17 cellular contexts compared by ENCODE assay signal in genomic region chr6:163536770-163537169, GRCh38.
DNase-seq lines count a peak whose midpoint lies in the region; ATAC-seq and TF ChIP-seq lines count a peak whose summit lies in the region.
"Had no signal": no experiment of that assay in that cellular context is flagged by ENCODE, and none has a peak within 500 bp of the region (broad histone marks: within the 10 kb centered on the region; RNA-seq: fewer than 3 reads in every experiment).

No MANE protein-coding gene starts in this region.

- H3K4ac ChIP-seq in IMR-90 (ENCODE audit: low read depth, low read length), result no peak overlapping the region

- H2BK120ac ChIP-seq in IMR-90 (ENCODE audit: low read depth, low read length), result no peak overlapping the region

- no peak overlapping the region for H4K91ac ChIP-seq in IMR-90 (ENCODE audit: insufficient read depth, low read depth, low read length)

- TF ChIP-seq POLR2A in IMR-90 (IDR thresholded peaks at IDR 0.05; ENCODE audit: low read depth, low read length), result no peak

- no peak overlapping the region for H3K56ac ChIP-seq in IMR-90 (ENCODE audit: extremely low read depth, insufficient read depth, low read length)

- intact Hi-C loops in IMR-90 (cut with micrococcal nuclease), result no loop called here

- H3K27ac ChIP-seq in IMR-90 (ENCODE audit: insufficient read depth, low read length) (no peak overlapping the region), MM.1S (ENCODE audit: low read length) (no peak overlapping the region)
- H3K27ac ChIP-seq: BLaER1 had no signal

- H4K5ac ChIP-seq in IMR-90 (ENCODE audit: low read depth, low read length), result no peak overlapping the region

- H3K14ac ChIP-seq in IMR-90 (replicated peaks; ENCODE audit: low read depth, low read length), result no peak overlapping the region

- peaks cover 4% of the 10 kb centered on the region for H3K36me3 ChIP-seq in IMR-90 (ENCODE audit: control insufficient read depth, insufficient read depth, low read length)
- no peaks in the 10 kb centered on the region for H3K36me3 ChIP-seq in MM.1S (replicated peaks; ENCODE audit: insufficient read depth, low read length)

- no peak overlapping the region for H2BK20ac ChIP-seq in IMR-90 (ENCODE audit: low read depth, low read length)

- H3K9me2 ChIP-seq in MM.1S (replicated peaks; ENCODE audit: insufficient read depth, low read length), result no peaks in the 10 kb centered on the region

- H4K20me1 ChIP-seq in IMR-90 (ENCODE audit: insufficient read depth, low read length), result peaks cover 25% of the 10 kb centered on the region; the same call in 1 of the 2 replicates
- H4K20me1 ChIP-seq in MM.1S (ENCODE audit: insufficient read depth, low read length), result no peaks in the 10 kb centered on the region

- POLR2A ChIA-PET in IMR-90 (lab: Charles Lee; ENCODE audit: unreplicated experiment) (interaction anchor here (0.5 kb wide), 1 partner anchor 230 kb away, joined by 8 read pairs; no protein-coding TSS in a partner anchor), HEK293T (lab: Yijun Ruan, JAX) (no interaction called here)

- in situ Hi-C loops in IMR-90 (cut with MboI; ENCODE audit: low sequenced_read_pairs), result no loop called here

- H3K4me1 ChIP-seq in IMR-90 (ENCODE audit: control insufficient read depth, insufficient read depth, low read length), result peaks cover 8% of the 10 kb centered on the region
- H3K4me1 ChIP-seq in MM.1S (ENCODE audit: low read length), result no peaks in the 10 kb centered on the region

- H2BK15ac ChIP-seq in IMR-90 (ENCODE audit: low read depth, low read length), result no peak overlapping the region

- WGBS in IMR-90 (ENCODE audit: extremely low coverage in 2 of 2, insufficient read length in 1 of 2), 2 experiments, result no CpG with 5 or more reads among the region's 3 CpGs

- no peak overlapping the region for H4K8ac ChIP-seq in IMR-90 (ENCODE audit: low read depth in 2 of 2, low read length in 2 of 2)

- peak; percentile 24 for DNase-seq in COLO829 (ENCODE audit: low spot score)
- peak; percentile 54 for DNase-seq in IMR-90
- peak; percentile 41 for DNase-seq in astrocyte of the hippocampus (ENCODE audit: low read depth, low spot score)
- peak; percentile 40 for DNase-seq in iris pigment epithelial cell (ENCODE audit: low read depth)
- DNase-seq in GM03348 (ENCODE audit: low spot score), result no peak
- DNase-seq in HEK293T (ENCODE audit: extremely low spot score), result no peak
- DNase-seq in NCI-H510A treated with DMSO at 0.1 percent for 48 hours (lab: John Stamatoyannopoulos, UW), result no peak
- no peak for DNase-seq in MM.1S
- DNase-seq: activated CD4-positive, alpha-beta T cell treated with anti-CD3 and anti-CD28 coated beads for 4 hours; activated T-cell treated with anti-CD3 and anti-CD28 coated beads, Interleukin-2, amount 50 U/mL, for 72 hours; amygdala; effector CD4-positive, alpha-beta T cell; natural killer cell; NCI-H1092; retina; stimulated activated CD4-positive, alpha-beta T cell treated with anti-CD3 and anti-CD28 coated beads, Interleukin-2, amount 100 ng/mL, for 48 hours had no signal

- TF ChIP-seq CTCF in IMR-90 (conservative IDR thresholded peaks at IDR 0.05; ENCODE audit: low read depth, low read length) (no peak), MM.1S (IDR thresholded peaks at IDR 0.05; ENCODE audit: low read length) (no peak)

- dilution Hi-C loops in IMR-90 (cut with HindIII; ENCODE audit: low sequenced_read_pairs, unreplicated experiment), result no loop called here

- no peak for TF ChIP-seq RAD21 in IMR-90 (IDR thresholded peaks at IDR 0.05; ENCODE audit: low read length)

- no peak overlapping the region for H2AK5ac ChIP-seq in IMR-90 (ENCODE audit: low read depth, low read length)

- no peak overlapping the region for H3K18ac ChIP-seq in IMR-90 (ENCODE audit: low read depth, low read length)

- H3K27me3 ChIP-seq in IMR-90 (ENCODE audit: control insufficient read depth, insufficient read depth, low read length) (no peaks in the 10 kb centered on the region), MM.1S (replicated peaks; ENCODE audit: insufficient read depth, low read length) (no peaks in the 10 kb centered on the region)
- H3K27me3 ChIP-seq: BLaER1 had no signal

- H3K79me2 ChIP-seq in MM.1S (ENCODE audit: low read length), result peaks cover 11% of the 10 kb centered on the region

- peaks cover 28 to 55% of the 10 kb centered on the region in 2 experiments for H3K79me1 ChIP-seq in IMR-90 (ENCODE audit: low read depth in 1 of 2, low read length in 2 of 2)

- H2AK9ac ChIP-seq in IMR-90 (replicated peaks; ENCODE audit: low read depth, low read length, poor library complexity), result no peak overlapping the region

- no peak overlapping the region for H3K23ac ChIP-seq in IMR-90 (ENCODE audit: low read depth, low read length)

- H2AFZ ChIP-seq in IMR-90 (replicated peaks; ENCODE audit: low read length, poor library complexity), result no peak overlapping the region
- H2AFZ ChIP-seq in MM.1S (ENCODE audit: low read length), result no peak overlapping the region

- no peak overlapping the region for H3K4me3 ChIP-seq in IMR-90 (ENCODE audit: insufficient read depth, low read depth, low read length)
- H3K4me3 ChIP-seq in MM.1S (ENCODE audit: low read length), result no peak overlapping the region
- H3K4me3 ChIP-seq: BLaER1 had no signal

- CTCF ChIA-PET in IMR-90 (lab: Yijun Ruan, JAX), result no interaction called here
- CTCF ChIA-PET in HEK293T (lab: Yijun Ruan, JAX), result no interaction called here

- no peaks in the 10 kb centered on the region for H3F3A ChIP-seq in MM.1S (ENCODE audit: insufficient read depth, low read length)

- H2BK5ac ChIP-seq in IMR-90 (ENCODE audit: low read depth, low read length, poor library complexity, severe bottlenecking), result no peak overlapping the region

- peaks cover 8% of the 10 kb centered on the region for H3K9me1 ChIP-seq in IMR-90 (ENCODE audit: insufficient read depth, low read length)

- no peaks in the 10 kb centered on the region for H3K9me3 ChIP-seq in IMR-90 (ENCODE audit: control insufficient read depth, insufficient read depth, low read length)
- no peaks in the 10 kb centered on the region for H3K9me3 ChIP-seq in MM.1S (replicated peaks; ENCODE audit: insufficient read depth, low read length)
- H3K9me3 ChIP-seq: BLaER1 had no signal

- BruUV-seq in IMR-90 (replicated peaks; lab: Mats Ljungman, UMichigan), result no TSS peak

- no peak for ATAC-seq in IMR-90 (ENCODE audit: low read depth)
- ATAC-seq: activated T-cell treated with anti-CD3 and anti-CD28 coated beads, Interleukin-2, amount 50 U/mL, for 72 hours; natural killer cell had no signal

- H3K4me2 ChIP-seq in IMR-90 (ENCODE audit: low read depth, low read length) (no peak overlapping the region), MM.1S (ENCODE audit: low read depth, low read length) (no peak overlapping the region)
- H3K4me2 ChIP-seq: BLaER1 had no signal

- H3K9ac ChIP-seq in IMR-90 (ENCODE audit: low read depth, low read length) (no peak overlapping the region), MM.1S (ENCODE audit: low read length) (no peak overlapping the region)
- H3K9ac ChIP-seq: BLaER1 had no signal

TF ChIP-seq in IMR-90, 13 proteins besides CTCF, POLR2A, EP300 and RAD21:
- TF ChIP-seq MAFK (IDR thresholded peaks at IDR 0.05; ENCODE audit: low read depth, low read length) (no peak), FOS (IDR thresholded peaks at IDR 0.05; ENCODE audit: low read depth, low read length) (peak; percentile 8; the same call in 1 of the 2 replicates), NFE2L2 (IDR thresholded peaks at IDR 0.05; ENCODE audit: low read depth, low read length) (no peak), RFX5 (IDR thresholded peaks at IDR 0.05; ENCODE audit: low read depth, low read length) (no peak)

TF ChIP-seq in HEK293T, 16 proteins besides CTCF, POLR2A, EP300 and RAD21:
- no peak for TF ChIP-seq ELF4 (IDR thresholded peaks at IDR 0.05)
- TF ChIP-seq PKNOX1 (IDR thresholded peaks at IDR 0.05), result no peak
- no peak for TF ChIP-seq TARDBP (IDR thresholded peaks at IDR 0.05)
- TF ChIP-seq HDGF (IDR thresholded peaks at IDR 0.05; ENCODE audit: borderline replicate concordance), result no peak
- no peak for TF ChIP-seq ARNT (IDR thresholded peaks at IDR 0.05)

Comparison
In these comparisons a context has a peak if more than half of its experiments do, and no peak if none do; other contexts are left out.
1. DNase-seq: peak in COLO829 (single experiment), IMR-90 (single experiment), astrocyte of the hippocampus (single experiment) and iris pigment epithelial cell (single experiment); none in GM03348 (single experiment), HEK293T (single experiment), NCI-H510A treated with DMSO at 0.1 percent for 48 hours (single experiment) and MM.1S (single experiment).